8 cellular contexts compared by ENCODE assay signal in genomic region chr6:31971993-31972708, GRCh38. TPM values are rescaled to one million over a fixed set of nuclear protein-coding genes. Genes with fewer than 3 reads are reported as not detected.
A peak's percentile ranks its signal among the peaks of the same experiment; 100 is the strongest.
DNase-seq lines count a peak whose midpoint lies in the region; ATAC-seq, FAIRE-seq and TF ChIP-seq lines count a peak whose summit lies in the region.

Gene DXO, minus strand, starts transcription at chr6:31972138. Its CDS starts 463 bp downstream, at chr6:31971675.

- no peaks in the 10 kb centered on the region for H4K20me1 ChIP-seq in HepG2 (ENCODE audit: insufficient read depth, low read length)

- H3K4me2 ChIP-seq in HepG2 (ENCODE audit: low read depth, low read length), result peak within 1 kb of the TSS; percentile 99

- peak; percentile 52 to 60; a peak in 3 of 4 replicates for TF ChIP-seq POLR2A in HepG2 (IDR thresholded peaks at IDR 0.05; ENCODE audit: insufficient read depth in 1 of 2, low read depth in 2 of 2, low read length in 2 of 2)

- peak; percentile 17; the same call in 1 of the 2 replicates for TF ChIP-seq CTCF in HepG2 (CRISPR knock-in tag; IDR thresholded peaks at IDR 0.05)

- CTCF ChIA-PET in HepG2 (lab: Yijun Ruan, JAX; ENCODE audit: low intra/inter-chr PET ratio, low total read pairs), result no interaction called here

- POLR2A ChIA-PET in HepG2 (lab: Yijun Ruan, JAX), result interaction anchor here (0.8 to 6.1 kb wide), 17 partner anchors 8 to 320 kb away, joined by 3 to 142 read pairs (median 7); partner anchors contain the start of genes APOM, BAG6, C2 and CFB

- peak within 1 kb of the TSS; percentile 86 for H3K27ac ChIP-seq in HepG2 (ENCODE audit: extremely low read length, insufficient read depth, low read length)

- peaks cover 32% of the 10 kb centered on the region for H3K4me1 ChIP-seq in HepG2 (ENCODE audit: insufficient read depth, low read length)

- H3K79me2 ChIP-seq in HepG2 (ENCODE audit: insufficient read depth, low read length), result peaks cover 21% of the 10 kb centered on the region

- 2% methylated on average over 23 of the region's 62 CpGs for WGBS in HepG2 (ENCODE audit: low lambda C conversion rate)

- H3K9me3 ChIP-seq in HepG2 (ENCODE audit: low read length), result no peaks in the 10 kb centered on the region

- no TSS peak for BruUV-seq in HepG2 (replicated peaks; lab: Mats Ljungman, UMichigan)

- peak; percentile 58 for TF ChIP-seq RAD21 in HepG2 (CRISPR knock-in tag; IDR thresholded peaks at IDR 0.05)

- DNase-seq in C1 segment of cervical spinal cord (lab: John Stamatoyannopoulos, UW) (peak; percentile 74 to 99 (median 97)), NCI-H748 treated with DMSO at 0.1 percent for 48 hours (lab: John Stamatoyannopoulos, UW) (peak; percentile 96), dermis blood vessel endothelial cell (peak; percentile 99), HepG2 (ENCODE audit: low spot score) (peak; percentile 98)
- peak; percentile 97 to 98 for DNase-seq in activated CD4-positive, alpha-beta T cell treated with anti-CD3 and anti-CD28 coated beads, Interleukin-2, amount 50 U/mL, for 4 hours
- peak; percentile 95 for DNase-seq in stimulated activated CD4-positive, alpha-beta T cell treated with anti-CD3 and anti-CD28 coated beads, Interleukin-4, amount 100 ng/mL, for 1 hour

- in situ Hi-C loops in HepG2 (cut with HindIII; ENCODE audit: extremely low pct_ligation_motif_present, low pct_unique_long_range_greater_than_20kb), result no loop called here

- peaks cover 19 to 34% of the 10 kb centered on the region in 2 experiments for H3K36me3 ChIP-seq in HepG2 (replicated peaks in 1 of 2; ENCODE audit: control insufficient read depth in 1 of 2, insufficient read depth in 2 of 2, low read length in 2 of 2)

- H3K9ac ChIP-seq in HepG2 (ENCODE audit: insufficient read depth, low read depth, low read length), result peak within 1 kb of the TSS; percentile 88

- peak; percentile 99 for FAIRE-seq in HepG2 (lab: Jason Lieb, UNC)

- H3K27me3 ChIP-seq in HepG2 (ENCODE audit: control insufficient read depth in 1 of 2, insufficient read depth in 2 of 2, low read length in 2 of 2), result no peaks in the 10 kb centered on the region; a peak in 1 of 5 replicates

- peak within 1 kb of the TSS; percentile 73 to 94 (median 90) for H3K4me3 ChIP-seq in HepG2 (replicated peaks in 1 of 3; ENCODE audit: insufficient read depth in 1 of 3, low read depth in 2 of 3, low read length in 3 of 3)

- intact Hi-C loops in HepG2 (cut with micrococcal nuclease; ENCODE audit: unreplicated experiment), result no loop called here

- ATAC-seq in GM19372 (IDR thresholded peaks at IDR 0.05; ENCODE audit: low read depth, unreplicated experiment), result peak; percentile 89
- ATAC-seq in HG03558 (IDR thresholded peaks at IDR 0.05; ENCODE audit: extremely low read depth, unreplicated experiment), result peak; percentile 57
- peak; percentile 86 for ATAC-seq in HepG2

- H2AFZ ChIP-seq in HepG2 (ENCODE audit: low read length), result no peak within 1 kb of the TSS

- TF ChIP-seq EP300 in HepG2 (IDR thresholded peaks at IDR 0.05; ENCODE audit: low read depth in 2 of 2, low read length in 2 of 2) (peak in 1 of 2 experiments; percentile 58; a peak in 1 of 4 replicates), HepG2 (CRISPR knock-in tag; IDR thresholded peaks at IDR 0.05; ENCODE audit: borderline replicate concordance) (0 out of 2 replicates have a peak, but pooled peaks have one; percentile 7)

TF ChIP-seq in HepG2, 621 proteins besides CTCF, POLR2A, EP300 and RAD21 (continues in another document):
- TF ChIP-seq CBX1 (IDR thresholded peaks at IDR 0.05; ENCODE audit: low read depth) (peak; percentile 63), ZNF605 (CRISPR knock-in tag; IDR thresholded peaks at IDR 0.05) (peak; percentile 25; the same call in 1 of the 2 replicates), NFIC (IDR thresholded peaks at IDR 0.05; ENCODE audit: low read length) (no peak), FOXP1 (IDR thresholded peaks at IDR 0.05) (no peak), FOXP1 (CRISPR knock-in tag; IDR thresholded peaks at IDR 0.05) (0 out of 2 replicates have a peak, but pooled peaks have one; percentile 33), HNF1B (CRISPR knock-in tag; IDR thresholded peaks at IDR 0.05) (peak; percentile 91), NFYC (CRISPR knock-in tag; IDR thresholded peaks at IDR 0.05) (peak; percentile 82), NCOR1 (IDR thresholded peaks at IDR 0.05; ENCODE audit: borderline replicate concordance, low read length) (peak; percentile 32; the same call in 1 of the 2 replicates), ZNF180 (CRISPR knock-in tag; IDR thresholded peaks at IDR 0.05; ENCODE audit: borderline replicate concordance, low read depth) (0 out of 2 replicates have a peak, but pooled peaks have one; percentile 52), THAP7 (CRISPR knock-in tag; IDR thresholded peaks at IDR 0.05) (no peak), MYC (CRISPR knock-in tag; IDR thresholded peaks at IDR 0.05; ENCODE audit: borderline replicate concordance) (peak; percentile 89), POLR2AphosphoS5 (IDR thresholded peaks at IDR 0.05; ENCODE audit: low read depth, low read length) (peak; percentile 33; the same call in 1 of the 2 replicates), ZKSCAN1 (IDR thresholded peaks at IDR 0.05; ENCODE audit: low read length) (no peak), SUZ12 (IDR thresholded peaks at IDR 0.05; ENCODE audit: low read depth, low read length) (0 out of 2 replicates have a peak, but pooled peaks have one; percentile 2), ZNF773 (CRISPR knock-in tag; IDR thresholded peaks at IDR 0.05; ENCODE audit: borderline replicate concordance) (no peak; the same call in 1 of the 2 replicates), ZBTB25 (CRISPR knock-in tag; IDR thresholded peaks at IDR 0.05) (peak; percentile 97), ZKSCAN8 (CRISPR knock-in tag; IDR thresholded peaks at IDR 0.05; ENCODE audit: borderline replicate concordance) (peak; percentile 72; the same call in 1 of the 2 replicates), SMAD9 (CRISPR knock-in tag; IDR thresholded peaks at IDR 0.05) (no peak), YEATS4 (CRISPR knock-in tag; IDR thresholded peaks at IDR 0.05; ENCODE audit: borderline replicate concordance) (peak; percentile 86), KLF9 (CRISPR knock-in tag; IDR thresholded peaks at IDR 0.05; ENCODE audit: low read depth) (peak; percentile 89)

RNA-seq across cellular contexts. Expression of gene DXO, which starts in this region (rescaled TPM):
- total RNA-seq in dermis blood vessel endothelial cell, result 12.8 and 14.6 TPM in 2 replicates
- total RNA-seq in HepG2 (2016; rRNA removed; fragmentation: Illumina TruSeq; extraction: Trizol), result 10.8 and 18.6 TPM in 2 replicates
- 9.0 and 14.9 TPM in 2 replicates for total RNA-seq in HepG2 (2016; cell fraction: cytosol; rRNA removed; fragmentation: Illumina TruSeq; extraction: Trizol; ENCODE audit: low read depth)
- total RNA-seq in HepG2 (2016; cell fraction: insoluble cytoplasmic fraction; rRNA removed; fragmentation: Illumina TruSeq; extraction: Trizol), result 12.3 and 16.4 TPM in 2 replicates
- 10.9 and 16.6 TPM in 2 replicates for total RNA-seq in HepG2 (2016; cell fraction: membrane; rRNA removed; fragmentation: Illumina TruSeq; extraction: Trizol)
- total RNA-seq in HepG2 (2016; cell fraction: nucleus; rRNA removed; fragmentation: Illumina TruSeq; extraction: Trizol), result 17.8 and 22.3 TPM in 2 replicates
- 26.2 and 28.9 TPM in 2 replicates for polyA plus RNA-seq in HepG2 (2011; rRNA removed)
- 17.8 and 24.8 TPM in 2 replicates for polyA plus RNA-seq in HepG2 (2011; cell fraction: cytosol; rRNA removed)
- 145 and 157 TPM in 2 replicates for polyA plus RNA-seq in HepG2 (2011; cell fraction: nucleus; rRNA removed)
- 16.4 and 25.9 TPM in 2 replicates for polyA plus RNA-seq in HepG2 (2012)
- polyA plus RNA-seq in HepG2 (2016; cell fraction: cytosol; fragmentation: Illumina TruSeq; extraction: Trizol; ENCODE audit: low read depth), result 12.5 and 17.3 TPM in 2 replicates
- polyA plus RNA-seq in HepG2 (2016; cell fraction: insoluble cytoplasmic fraction; fragmentation: Illumina TruSeq; extraction: Trizol; ENCODE audit: low read depth), result 16.7 and 17.2 TPM in 2 replicates
- polyA plus RNA-seq in HepG2 (2016; cell fraction: membrane; fragmentation: Illumina TruSeq; extraction: Trizol; ENCODE audit: low read depth), result 14.6 and 18.4 TPM in 2 replicates
- polyA plus RNA-seq in HepG2 (2016; cell fraction: nucleus; fragmentation: Illumina TruSeq; extraction: Trizol; ENCODE audit: insufficient read depth, low read depth), result 53.7 and 55.2 TPM in 2 replicates
- 43.0 TPM in 2 replicates for polyA minus RNA-seq in HepG2 (2011; rRNA and poly(A)+ RNA removed; ENCODE audit: low replicate concordance)
- polyA minus RNA-seq in HepG2 (2011; cell fraction: cytosol; rRNA and poly(A)+ RNA removed), result 10.4 TPM in 2 replicates
- 34.1 and 38.2 TPM in 2 replicates for polyA minus RNA-seq in HepG2 (2011; cell fraction: nucleus; rRNA and poly(A)+ RNA removed)

Comparison
In these comparisons a context has a peak if more than half of its experiments do, and no peak if none do; other contexts are left out.
1. Peak in every context shown above with its lines: DNase-seq, ATAC-seq, H3K4me3 ChIP-seq and H3K27ac ChIP-seq.